ENCODE assay signal across 29 cellular contexts in genomic region chr2:141930803-141931202, GRCh38.
"Had no signal": no experiment of that assay in that cellular context is flagged by ENCODE, and none has a peak within 500 bp of the region (broad histone marks: within the 10 kb centered on the region; RNA-seq: fewer than 3 reads in every experiment).

No MANE protein-coding gene starts in this region.

- H3K36me3 ChIP-seq: stomach, suprapubic skin, thoracic aorta, thyroid gland, tibial artery, tibial nerve, transverse colon, upper lobe of left lung, upper lobe of right lung, uterus, vagina had no signal

- H3K27me3 Mint-ChIP-seq: stimulated activated memory B cell treated with anti-CD40 and anti-IgM and Interleukin-4, amounts not matched to agents 10 μg/mL and 1 μg/mL and 100 μg/mL, for 72 hours; stimulated activated naive B cell treated with anti-CD40 and anti-IgM and Interleukin-4, amounts not matched to agents 10 μg/mL and 1 μg/mL and 100 μg/mL, for 72 hours; stimulated activated naive CD8-positive, alpha-beta T cell treated with anti-CD3 and anti-CD28 coated beads, Interleukin-15, amount 100 ng/mL, for 72 hours; stimulated activated naive CD8-positive, alpha-beta T cell treated with anti-CD3 and anti-CD28 coated beads, Interleukin-15, Interleukin-2, amounts not matched to agents 100 ng/mL and 50 ng/mL, for 24 hours; type B pancreatic cell had no signal

- H3K9me3 ChIP-seq: stomach, suprapubic skin, testis, thoracic aorta, thyroid gland, tibial artery, tibial nerve, transverse colon, upper lobe of left lung, upper lobe of right lung, vagina had no signal

- H3K27ac Mint-ChIP-seq: stimulated activated effector memory CD8-positive, alpha-beta T cell treated with anti-CD3 and anti-CD28 coated beads, Interleukin-12 subunit alpha, Interleukin-12 subunit beta, amount 100 ng/mL, for 72 hours; stimulated activated memory B cell treated with anti-CD40 and anti-IgM and Interleukin-4, amounts not matched to agents 10 μg/mL and 1 μg/mL and 100 μg/mL, for 72 hours; stimulated activated naive B cell treated with anti-CD40 and anti-IgM and Interleukin-4, amounts not matched to agents 10 μg/mL and 1 μg/mL and 100 μg/mL, for 72 hours; stimulated activated naive CD8-positive, alpha-beta T cell treated with anti-CD3 and anti-CD28 coated beads, Interleukin-15, amount 100 ng/mL, for 72 hours; stimulated activated naive CD8-positive, alpha-beta T cell treated with anti-CD3 and anti-CD28 coated beads, Interleukin-15, Interleukin-2, amounts not matched to agents 100 ng/mL and 50 ng/mL, for 24 hours; type B pancreatic cell had no signal

- H3K4me1 Mint-ChIP-seq: stimulated activated effector memory CD8-positive, alpha-beta T cell treated with anti-CD3 and anti-CD28 coated beads, Interleukin-12 subunit alpha, Interleukin-12 subunit beta, amount 100 ng/mL, for 72 hours; stimulated activated memory B cell treated with anti-CD40 and anti-IgM and Interleukin-4, amounts not matched to agents 10 μg/mL and 1 μg/mL and 100 μg/mL, for 72 hours; stimulated activated naive B cell treated with anti-CD40 and anti-IgM and Interleukin-4, amounts not matched to agents 10 μg/mL and 1 μg/mL and 100 μg/mL, for 72 hours; stimulated activated naive CD8-positive, alpha-beta T cell treated with anti-CD3 and anti-CD28 coated beads, Interleukin-15, amount 100 ng/mL, for 72 hours had no signal

- DNase-seq: stimulated activated CD4-positive, alpha-beta T cell treated with anti-CD3 and anti-CD28 coated beads, Interleukin-2, amount 100 ng/mL, for 48 hours; stimulated activated CD4-positive, alpha-beta T cell treated with anti-CD3 and anti-CD28 coated beads, Interleukin-4, amount 100 ng/mL, for 1 hour; stimulated activated CD4-positive, alpha-beta T cell treated with anti-CD3 and anti-CD28 coated beads, Interleukin-4, amount 100 ng/mL, for 24 hours; stimulated activated CD4-positive, alpha-beta T cell treated with anti-CD3 and anti-CD28 coated beads, Interleukin-4, amount 100 ng/mL, for 4 hours; stimulated activated CD8-positive, alpha-beta memory T cell treated with anti-CD3 and anti-CD28 coated beads, Interleukin-4, amount 100 ng/mL, for 48 hours; stimulated activated naive B cell treated with anti-CD40 and anti-IgM and Interleukin-4, amounts not matched to agents 10 μg/mL and 1 μg/mL and 100 μg/mL, for 72 hours; stimulated activated naive CD4-positive, alpha-beta T cell; stimulated activated naive CD4-positive, alpha-beta T cell treated with Interleukin-2 at 50 U/mL for 16 hours; stimulated activated naive CD8-positive, alpha-beta T cell treated with anti-CD3 and anti-CD28 coated beads, Interleukin-15, amount 100 ng/mL, for 72 hours; stimulated activated naive CD8-positive, alpha-beta T cell treated with anti-CD3 and anti-CD28 coated beads, Interleukin-15, Interleukin-2, amounts not matched to agents 100 U/mL and 50 U/mL, for 24 hours; stomach; substantia nigra; testis; thyroid gland; tibial artery; transverse colon; trophoblast cell; upper lobe of left lung; upper lobe of right lung; uterus had no signal

- ATAC-seq: stimulated activated effector memory CD8-positive, alpha-beta T cell treated with anti-CD3 and anti-CD28 coated beads, Interleukin-12 subunit alpha, Interleukin-12 subunit beta, amount 100 ng/mL, for 72 hours; stimulated activated memory B cell treated with anti-CD40 and anti-IgM and Interleukin-4, amounts not matched to agents 10 μg/mL and 1 μg/mL and 100 μg/mL, for 72 hours; stimulated activated naive B cell treated with anti-CD40 and anti-IgM and Interleukin-4, amounts not matched to agents 10 μg/mL and 1 μg/mL and 100 μg/mL, for 72 hours; stimulated activated naive CD8-positive, alpha-beta T cell treated with anti-CD3 and anti-CD28 coated beads, Interleukin-15, amount 100 ng/mL, for 72 hours; stimulated activated naive CD8-positive, alpha-beta T cell treated with anti-CD3 and anti-CD28 coated beads, Interleukin-15, Interleukin-2, amounts not matched to agents 100 U/mL and 50 U/mL, for 24 hours; upper lobe of right lung had no signal

- H3K4me1 ChIP-seq: stomach, suprapubic skin, testis, tibial artery, tibial nerve, transverse colon, upper lobe of left lung, upper lobe of right lung, uterus, vagina had no signal

- H3K27ac ChIP-seq: stomach, suprapubic skin, testis, thoracic aorta, thyroid gland, tibial artery, tibial nerve, transverse colon, upper lobe of left lung, upper lobe of right lung, uterus, vagina had no signal

- H3K4me3 ChIP-seq: stomach, suprapubic skin, testis, thoracic aorta, thyroid gland, tibial artery, tibial nerve, transverse colon, upper lobe of left lung, upper lobe of right lung, uterus, vagina had no signal

- FAIRE-seq: urothelium cell line had no signal

- H3K27me3 ChIP-seq: stomach, suprapubic skin, testis, thyroid gland, tibial artery, tibial nerve, transverse colon, upper lobe of left lung, upper lobe of right lung, uterus, vagina had no signal

- H3K4me3 Mint-ChIP-seq: stimulated activated effector memory CD8-positive, alpha-beta T cell treated with anti-CD3 and anti-CD28 coated beads, Interleukin-12 subunit alpha, Interleukin-12 subunit beta, amount 100 ng/mL, for 72 hours; stimulated activated memory B cell treated with anti-CD40 and anti-IgM and Interleukin-4, amounts not matched to agents 10 μg/mL and 1 μg/mL and 100 μg/mL, for 72 hours; stimulated activated naive B cell treated with anti-CD40 and anti-IgM and Interleukin-4, amounts not matched to agents 10 μg/mL and 1 μg/mL and 100 μg/mL, for 72 hours; stimulated activated naive CD8-positive, alpha-beta T cell treated with anti-CD3 and anti-CD28 coated beads, Interleukin-15, amount 100 ng/mL, for 72 hours; stimulated activated naive CD8-positive, alpha-beta T cell treated with anti-CD3 and anti-CD28 coated beads, Interleukin-15, Interleukin-2, amounts not matched to agents 100 ng/mL and 50 ng/mL, for 24 hours; type B pancreatic cell had no signal

- H3K36me3 Mint-ChIP-seq: stimulated activated effector memory CD8-positive, alpha-beta T cell treated with anti-CD3 and anti-CD28 coated beads, Interleukin-12 subunit alpha, Interleukin-12 subunit beta, amount 100 ng/mL, for 72 hours; stimulated activated memory B cell treated with anti-CD40 and anti-IgM and Interleukin-4, amounts not matched to agents 10 μg/mL and 1 μg/mL and 100 μg/mL, for 72 hours; stimulated activated naive B cell treated with anti-CD40 and anti-IgM and Interleukin-4, amounts not matched to agents 10 μg/mL and 1 μg/mL and 100 μg/mL, for 72 hours; type B pancreatic cell had no signal
